In genomic region chr11:70252844-70253243, GRCh38 we compare ENCODE assay signal across 26 cellular contexts. TPM values are rescaled to one million over a fixed set of nuclear protein-coding genes. Genes with fewer than 3 reads are reported as not detected.
DNase-seq lines count a peak whose midpoint lies in the region; ATAC-seq and TF ChIP-seq lines count a peak whose summit lies in the region.
"Had no signal": no experiment of that assay in that cellular context is flagged by ENCODE, and none has a peak within 500 bp of the region (broad histone marks: within the 10 kb centered on the region; RNA-seq: fewer than 3 reads in every experiment).

No MANE protein-coding gene starts in this region.

- no peak for TF ChIP-seq CTCF in GM20000 (IDR thresholded peaks at IDR 0.05; ENCODE audit: extremely low read depth, missing control alignments)
- no peak for TF ChIP-seq CTCF in left lung (IDR thresholded peaks at IDR 0.05)

- no peaks in the 10 kb centered on the region for H3K9me3 Mint-ChIP-seq in natural killer cell treated with Interleukin-12 subunit alpha and Interleukin-12 subunit beta and Interleukin-15 and Interleukin-18, amount 100 ng/mL, for 72 hours

- intact Hi-C loops in left lung (cut with DNase I): no loop called here

- H3K4me1 ChIP-seq in left lung: no peaks in the 10 kb centered on the region
- H3K4me1 ChIP-seq: parathyroid adenoma, thyroid gland had no signal

- H3K27ac ChIP-seq in left lung: no peak overlapping the region
- H3K27ac ChIP-seq: C4-2B, GM23248, parathyroid adenoma, thyroid gland had no signal

- no peak overlapping the region for H3K4me3 Mint-ChIP-seq in natural killer cell treated with Interleukin-12 subunit alpha and Interleukin-12 subunit beta and Interleukin-15 and Interleukin-18, amount 100 ng/mL, for 72 hours
- H3K4me3 Mint-ChIP-seq: activated CD8-positive, alpha-beta T cell treated with anti-CD3 and anti-CD28 coated beads, Interleukin-2, amount 10 ng/mL, durations not matched to agents 7 days and 5 days had no signal

- TF ChIP-seq POLR2A in GM18505 (IDR thresholded peaks at IDR 0.05; ENCODE audit: borderline replicate concordance, extremely low read depth, insufficient read depth, insufficient read length): no peak

- no peaks in the 10 kb centered on the region for H3K36me3 Mint-ChIP-seq in natural killer cell treated with Interleukin-12 subunit alpha and Interleukin-12 subunit beta and Interleukin-15 and Interleukin-18, amount 100 ng/mL, for 72 hours
- H3K36me3 Mint-ChIP-seq: brain had no signal

- peaks cover 10% of the 10 kb centered on the region in 2 donors for H3K4me1 Mint-ChIP-seq in natural killer cell treated with Interleukin-12 subunit alpha and Interleukin-12 subunit beta and Interleukin-15 and Interleukin-18, amount 100 ng/mL, for 72 hours (ENCODE audit: low read depth in 2 of 2)

- ATAC-seq in GM18505 (IDR thresholded peaks at IDR 0.05; ENCODE audit: unreplicated experiment): peak; percentile 65
- peak; percentile 71 for ATAC-seq in HG03571 (IDR thresholded peaks at IDR 0.05; ENCODE audit: unreplicated experiment)
- peak; percentile 48 to 57 for ATAC-seq in natural killer cell treated with Interleukin-12 subunit alpha and Interleukin-12 subunit beta and Interleukin-15 and Interleukin-18, amount 100 ng/mL, for 72 hours
- no peak for ATAC-seq in left lung
- ATAC-seq: activated CD8-positive, alpha-beta T cell treated with anti-CD3 and anti-CD28 coated beads, Interleukin-2, amount 10 ng/mL, durations not matched to agents 7 days and 5 days; left ventricle myocardium superior; right cardiac atrium; stimulated activated naive CD8-positive, alpha-beta T cell treated with anti-CD3 and anti-CD28 coated beads, Interleukin-15, Interleukin-2, amounts not matched to agents 100 U/mL and 50 U/mL, for 24 hours had no signal

- peak; percentile 37 for DNase-seq in GM20000 (ENCODE audit: low spot score)
- DNase-seq in natural killer cell treated with Interleukin-12 subunit alpha and Interleukin-12 subunit beta and Interleukin-15 and Interleukin-18, amount 100 ng/mL, for 72 hours (ENCODE audit: low spot score): no peak
- no peak for DNase-seq in kidney tubule cell (ENCODE audit: low spot score)
- DNase-seq in NCI-H345 (lab: John Stamatoyannopoulos, UW): no peak
- DNase-seq in left lung: no peak
- DNase-seq: activated CD4-positive, alpha-beta T cell treated with anti-CD3 and anti-CD28 coated beads for 1 hour; activated CD8-positive, alpha-beta T cell treated with anti-CD3 and anti-CD28 coated beads, Interleukin-2, amount 10 ng/mL, durations not matched to agents 7 days and 5 days; activated effector memory CD4-positive, alpha-beta T cell treated with anti-CD3 and anti-CD28 coated beads, Interleukin-2, amount 50 U/mL, for 16 hours; activated T-cell treated with anti-CD3 and anti-CD28 coated beads for 4 hours; effector CD4-positive, alpha-beta T cell; erythroblast; GM23248; Kasumi-1; left ventricle myocardium superior; NCI-H1694; NCI-H2171 treated with DMSO at 0.1 percent for 48 hours; NCI-H524 treated with DMSO at 0.1 percent for 48 hours; right cardiac atrium; stimulated activated CD4-positive, alpha-beta T cell treated with anti-CD3 and anti-CD28 coated beads, Interleukin-4, amount 100 ng/mL, for 4 hours; stimulated activated naive CD8-positive, alpha-beta T cell treated with anti-CD3 and anti-CD28 coated beads, Interleukin-15, Interleukin-2, amounts not matched to agents 100 U/mL and 50 U/mL, for 24 hours; thyroid gland had no signal

- H3K27me3 ChIP-seq in left lung: no peaks in the 10 kb centered on the region
- H3K27me3 ChIP-seq: thyroid gland had no signal

- H3K27ac Mint-ChIP-seq in natural killer cell treated with Interleukin-12 subunit alpha and Interleukin-12 subunit beta and Interleukin-15 and Interleukin-18, amount 100 ng/mL, for 72 hours: no peak overlapping the region
- H3K27ac Mint-ChIP-seq: activated CD8-positive, alpha-beta T cell treated with anti-CD3 and anti-CD28 coated beads, Interleukin-2, amount 10 ng/mL, durations not matched to agents 7 days and 5 days had no signal

- H3K36me3 ChIP-seq in left lung: no peaks in the 10 kb centered on the region
- H3K36me3 ChIP-seq: thyroid gland had no signal

- no peaks in the 10 kb centered on the region for H3K9me3 ChIP-seq in left lung
- H3K9me3 ChIP-seq: thyroid gland had no signal

- no peak overlapping the region for H3K4me3 ChIP-seq in left lung
- H3K4me3 ChIP-seq: GM23248, thyroid gland had no signal

- peaks cover 0 to 12% of the 10 kb centered on the region in 2 donors for H3K27me3 Mint-ChIP-seq in natural killer cell treated with Interleukin-12 subunit alpha and Interleukin-12 subunit beta and Interleukin-15 and Interleukin-18, amount 100 ng/mL, for 72 hours

RNA-seq across cellular contexts. Expression of gene PPFIA1, which starts 17.6 kb away (rescaled TPM):
- 10 to 100 TPM; 43.4 to 60.0 TPM for total RNA-seq in natural killer cell treated with Interleukin-12 subunit alpha and Interleukin-12 subunit beta and Interleukin-15 and Interleukin-18, amount 100 ng/mL, for 72 hours
- total RNA-seq in left lung: 10 to 100 TPM; 52.8 to 66.0 TPM

RNA-seq across cellular contexts. Expression of gene FADD, which starts 49.7 kb away (rescaled TPM):
- total RNA-seq in natural killer cell treated with Interleukin-12 subunit alpha and Interleukin-12 subunit beta and Interleukin-15 and Interleukin-18, amount 100 ng/mL, for 72 hours: 10 to 100 TPM; 30.9 to 32.3 TPM
- total RNA-seq in left lung: 10 to 100 TPM; 27.4 to 28.4 TPM
